8 cellular contexts compared by ENCODE assay signal in genomic region chr5:132180134-132180745, GRCh38. TPM values are rescaled to one million over a fixed set of nuclear protein-coding genes. Genes with fewer than 3 reads are reported as not detected.
DNase-seq lines count a peak whose midpoint lies in the region; ATAC-seq, FAIRE-seq and TF ChIP-seq lines count a peak whose summit lies in the region.

No MANE protein-coding gene starts in this region.

- peak; percentile 60 for DNase-seq in AML-193 (lab: John Stamatoyannopoulos, UW)
- DNase-seq in NCI-H748 treated with DMSO at 0.1 percent for 48 hours (lab: John Stamatoyannopoulos, UW): peak; percentile 12
- peak; percentile 33 to 37 (median 34) for DNase-seq in body of pancreas
- DNase-seq in thyroid gland: no peak

- intact Hi-C loops in body of pancreas (cut with DNase I) (no loop called here), thyroid gland (cut with DNase I) (no loop called here)

- H3K27me3 ChIP-seq in body of pancreas: no peaks in the 10 kb centered on the region
- no peaks in the 10 kb centered on the region for H3K27me3 ChIP-seq in thyroid gland

- no peak overlapping the region for H3K4me3 ChIP-seq in body of pancreas
- no peak overlapping the region for H3K4me3 ChIP-seq in thyroid gland (replicated peaks in 1 of 3)

- no peaks in the 10 kb centered on the region for H3K9me3 ChIP-seq in body of pancreas
- H3K9me3 ChIP-seq in thyroid gland: no peaks in the 10 kb centered on the region

- TF ChIP-seq CTCF in GM12873 (IDR thresholded peaks at IDR 0.05; ENCODE audit: insufficient read depth, low read depth, low read length, missing control alignments) (peak; percentile 70), body of pancreas (IDR thresholded peaks at IDR 0.05) (peak; percentile 50 to 84 (median 69)), thyroid gland (IDR thresholded peaks at IDR 0.05) (peak in 5 of 6 experiments; percentile 24 to 62 (median 39))

- no peak overlapping the region for H3K27ac ChIP-seq in body of pancreas
- no peak overlapping the region for H3K27ac ChIP-seq in thyroid gland

- peak; percentile 53 for FAIRE-seq in islet of Langerhans (lab: Jason Lieb, UNC)

- TF ChIP-seq POLR2A in body of pancreas (IDR thresholded peaks at IDR 0.05): no peak
- no peak for TF ChIP-seq POLR2A in thyroid gland (IDR thresholded peaks at IDR 0.05)

- 15 to 19% methylated on average over 8 of the region's 8 CpGs for WGBS in body of pancreas, 2 donors
- WGBS in thyroid gland, 2 donors: 18 to 19% methylated on average over 8 of the region's 8 CpGs

- H3K4me1 ChIP-seq in body of pancreas: peaks cover 5% of the 10 kb centered on the region
- no peaks in the 10 kb centered on the region for H3K4me1 ChIP-seq in thyroid gland

- H3K36me3 ChIP-seq in body of pancreas (replicated peaks in 1 of 2; ENCODE audit: insufficient read depth in 1 of 2, low read depth in 2 of 2) (no peaks in the 10 kb centered on the region), thyroid gland (no peaks in the 10 kb centered on the region)

- peak; percentile 78 for ATAC-seq in body of pancreas
- ATAC-seq in GM21717 (IDR thresholded peaks at IDR 0.05; ENCODE audit: unreplicated experiment): no peak
- no peak for ATAC-seq in HG03571 (IDR thresholded peaks at IDR 0.05; ENCODE audit: unreplicated experiment)

RNA-seq across cellular contexts. Expression of gene P4HA2, which starts 47.4 kb away (rescaled TPM):
- 10 to 100 TPM; 32.3 to 57.9 TPM for total RNA-seq in body of pancreas
- total RNA-seq in thyroid gland: 10 to 100 TPM; 21.3 to 32.0 (median 29.6) TPM

Comparison
In these comparisons a context has a peak if more than half of its experiments do, and no peak if none do; other contexts are left out.
1. DNase-seq: peak in AML-193 (2 of 2), NCI-H748 treated with DMSO at 0.1 percent for 48 hours (single experiment) and body of pancreas (4 of 4); none in thyroid gland (0 of 2).
2. Peak in every context shown above with its lines, with median percentiles within 50 percentile points of each other: CTCF ChIP-seq.